ENCODE assay signal across 16 cellular contexts in genomic region chr18:7897119-7897518, GRCh38.
DNase-seq lines count a peak whose midpoint lies in the region; ATAC-seq, FAIRE-seq and TF ChIP-seq lines count a peak whose summit lies in the region.
"Had no signal": no experiment of that assay in that cellular context is flagged by ENCODE, and none has a peak within 500 bp of the region (broad histone marks: within the 10 kb centered on the region; RNA-seq: fewer than 3 reads in every experiment).

No MANE protein-coding gene starts in this region.

- H3K36me3 ChIP-seq in heart right ventricle (no peaks in the 10 kb centered on the region), psoas muscle (ENCODE audit: insufficient read depth in 1 of 2, low read depth in 1 of 2) (no peaks in the 10 kb centered on the region), GM23338 (ENCODE audit: insufficient read depth) (no peaks in the 10 kb centered on the region)
- H3K36me3 ChIP-seq: BLaER1 treated with 17β-estradiol and CSF1 and Interleukin-3, amounts not matched to agents 10 nM and 100 nM had no signal

- no peak overlapping the region for H3K4me2 ChIP-seq in GM23338
- H3K4me2 ChIP-seq: BLaER1 treated with 17β-estradiol and CSF1 and Interleukin-3, amounts not matched to agents 10 nM and 100 nM had no signal

- peak overlapping the region in 5 of 10 donors; percentile 10 to 46 (median 38) for H3K27ac ChIP-seq in heart right ventricle
- peak overlapping the region; percentile 11 for H3K27ac ChIP-seq in psoas muscle
- H3K27ac ChIP-seq in GM23338 (ENCODE audit: low read depth): no peak overlapping the region
- H3K27ac ChIP-seq: BLaER1 treated with 17β-estradiol and CSF1 and Interleukin-3, amounts not matched to agents 10 nM and 100 nM had no signal

- no peaks in the 10 kb centered on the region for H4K20me1 ChIP-seq in GM23338 (replicated peaks; ENCODE audit: insufficient read depth)
- H4K20me1 ChIP-seq: BLaER1 treated with 17β-estradiol and CSF1 and Interleukin-3, amounts not matched to agents 10 nM and 100 nM had no signal

- TF ChIP-seq CTCF in heart right ventricle (IDR thresholded peaks at IDR 0.05): no peak
- no peak for TF ChIP-seq CTCF in psoas muscle (IDR thresholded peaks at IDR 0.05)
- TF ChIP-seq CTCF in GM23338 (conservative IDR thresholded peaks at IDR 0.05; ENCODE audit: low read depth in 2 of 2): no peak

- intact Hi-C loops in Right ventricle myocardium inferior (cut with DNase I) (no loop called here), cardiac septum (cut with DNase I) (no loop called here), heart right ventricle (cut with DNase I) (no loop called here), psoas muscle (cut with DNase I) (no loop called here)

- H3K9me3 ChIP-seq in heart right ventricle (no peaks in the 10 kb centered on the region), psoas muscle (no peaks in the 10 kb centered on the region)
- H3K9me3 ChIP-seq: BLaER1 treated with 17β-estradiol and CSF1 and Interleukin-3, amounts not matched to agents 10 nM and 100 nM had no signal

- no peaks in the 10 kb centered on the region for H3K79me2 ChIP-seq in GM23338 (replicated peaks; ENCODE audit: insufficient read depth)

- H2AFZ ChIP-seq in GM23338: no peak overlapping the region

- peak; percentile 41 for ATAC-seq in Right ventricle myocardium inferior
- peak; percentile 32 to 66 (median 45) for ATAC-seq in heart right ventricle
- peak; percentile 25 to 84 (median 70) for ATAC-seq in psoas muscle
- ATAC-seq in GM23338: no peak
- ATAC-seq in GM21381 (IDR thresholded peaks at IDR 0.05; ENCODE audit: unreplicated experiment): no peak
- ATAC-seq in HG03520 (IDR thresholded peaks at IDR 0.05; ENCODE audit: unreplicated experiment): no peak
- ATAC-seq: naive thymus-derived CD4-positive, alpha-beta T cell had no signal

- no peaks in the 10 kb centered on the region for H3K9me2 ChIP-seq in GM23338 (ENCODE audit: insufficient read depth)

- no peaks in the 10 kb centered on the region for H3F3A ChIP-seq in GM23338 (replicated peaks; ENCODE audit: low read depth)

- no peak overlapping the region for H3K4me3 ChIP-seq in heart right ventricle
- no peak overlapping the region for H3K4me3 ChIP-seq in psoas muscle
- H3K4me3 ChIP-seq in GM23338: no peak overlapping the region
- H3K4me3 ChIP-seq: BLaER1 treated with 17β-estradiol and CSF1 and Interleukin-3, amounts not matched to agents 10 nM and 100 nM had no signal

- FAIRE-seq in HTR-8/SVneo (lab: Jason Lieb, UNC): no peak
- FAIRE-seq: bronchial epithelial cell, G401.6 had no signal

- H3K27ac Mint-ChIP-seq in GM23338: no peak overlapping the region; the same call in 1 of the 2 replicates
- H3K27ac Mint-ChIP-seq: activated naive CD8-positive, alpha-beta T cell treated with anti-CD3 and anti-CD28 coated beads, Interleukin-2, amount 10 ng/mL, durations not matched to agents 7 days and 5 days; naive thymus-derived CD4-positive, alpha-beta T cell had no signal

- peaks cover 19% of the 10 kb centered on the region; the same call in 2 of the 3 replicates for H3K4me1 Mint-ChIP-seq in GM23338
- H3K4me1 Mint-ChIP-seq: activated naive CD8-positive, alpha-beta T cell treated with anti-CD3 and anti-CD28 coated beads, Interleukin-2, amount 10 ng/mL, durations not matched to agents 7 days and 5 days; naive thymus-derived CD4-positive, alpha-beta T cell had no signal

- 54 to 58% methylated on average over 4 of the region's 4 CpGs for WGBS in heart right ventricle, 2 donors
- whole genome bisulfite sequencing in psoas muscle, 3 donors: 34 to 51% (median 37%) methylated on average over 4 of the region's 4 CpGs

- H3K27me3 Mint-ChIP-seq in GM23338 (ENCODE audit: insufficient read depth, low read depth, poor library complexity): peaks cover 2% of the 10 kb centered on the region
- H3K27me3 Mint-ChIP-seq: activated naive CD8-positive, alpha-beta T cell treated with anti-CD3 and anti-CD28 coated beads, Interleukin-2, amount 10 ng/mL, durations not matched to agents 7 days and 5 days; naive thymus-derived CD4-positive, alpha-beta T cell had no signal

- no peak for DNase-seq in Right ventricle myocardium inferior (ENCODE audit: missing footprints)
- no peak for DNase-seq in cardiac septum (ENCODE audit: low spot score)
- no peak for DNase-seq in heart right ventricle
- no peak for DNase-seq in psoas muscle
- no peak for DNase-seq in GM23338 (ENCODE audit: low spot score)
- no peak for DNase-seq in HTR-8/SVneo (ENCODE audit: insufficient read length, low spot score)
- DNase-seq: activated naive CD8-positive, alpha-beta T cell treated with anti-CD3 and anti-CD28 coated beads, Interleukin-2, amount 10 ng/mL, durations not matched to agents 7 days and 5 days; naive thymus-derived CD4-positive, alpha-beta T cell; NCI-H524; stimulated activated CD4-positive, alpha-beta T cell treated with anti-CD3 and anti-CD28 coated beads, Interleukin-15, amount 100 ng/mL, for 24 hours; SW 1271 had no signal

- no peaks in the 10 kb centered on the region for H3K9me3 Mint-ChIP-seq in GM23338
- H3K9me3 Mint-ChIP-seq: activated naive CD8-positive, alpha-beta T cell treated with anti-CD3 and anti-CD28 coated beads, Interleukin-2, amount 10 ng/mL, durations not matched to agents 7 days and 5 days had no signal

- no peak overlapping the region for H3K4me3 Mint-ChIP-seq in GM23338
- H3K4me3 Mint-ChIP-seq: activated naive CD8-positive, alpha-beta T cell treated with anti-CD3 and anti-CD28 coated beads, Interleukin-2, amount 10 ng/mL, durations not matched to agents 7 days and 5 days; naive thymus-derived CD4-positive, alpha-beta T cell had no signal

- H3K36me3 Mint-ChIP-seq in GM23338 (ENCODE audit: low read depth): no peaks in the 10 kb centered on the region
- H3K36me3 Mint-ChIP-seq: activated naive CD8-positive, alpha-beta T cell treated with anti-CD3 and anti-CD28 coated beads, Interleukin-2, amount 10 ng/mL, durations not matched to agents 7 days and 5 days; naive thymus-derived CD4-positive, alpha-beta T cell had no signal

- H3K27me3 ChIP-seq in heart right ventricle (no peaks in the 10 kb centered on the region), psoas muscle (ENCODE audit: insufficient read depth in 3 of 3, low read length in 2 of 3) (no peaks in the 10 kb centered on the region), GM23338 (ENCODE audit: insufficient read depth) (no peaks in the 10 kb centered on the region)
- H3K27me3 ChIP-seq: BLaER1 treated with 17β-estradiol and CSF1 and Interleukin-3, amounts not matched to agents 10 nM and 100 nM had no signal

- peaks cover 3 to 58% (median 37%) of the 10 kb centered on the region in 9 donors for H3K4me1 ChIP-seq in heart right ventricle
- peaks cover 39% of the 10 kb centered on the region for H3K4me1 ChIP-seq in psoas muscle
- H3K4me1 ChIP-seq in GM23338 (ENCODE audit: insufficient read depth): no peaks in the 10 kb centered on the region
- H3K4me1 ChIP-seq: BLaER1 treated with 17β-estradiol and CSF1 and Interleukin-3, amounts not matched to agents 10 nM and 100 nM had no signal

TF ChIP-seq in GM23338, 12 proteins besides CTCF, POLR2A, EP300 and RAD21 (continues in another document):
- TF ChIP-seq POLR2AphosphoS5 (IDR thresholded peaks at IDR 0.05; ENCODE audit: low read depth): no peak
- TF ChIP-seq EZH2phosphoT487 (IDR thresholded peaks at IDR 0.05; ENCODE audit: unreplicated experiment): no peak

Comparison
In these comparisons a context has a peak if more than half of its experiments do, and no peak if none do; other contexts are left out.
1. ATAC-seq: peak in Right ventricle myocardium inferior (single experiment), heart right ventricle (8 of 8) and psoas muscle (4 of 4); none in GM23338 (single experiment), GM21381 (single experiment) and HG03520 (single experiment).